Comparison of ENCODE assay signal across 8 cellular contexts in the genomic region with DNA sequence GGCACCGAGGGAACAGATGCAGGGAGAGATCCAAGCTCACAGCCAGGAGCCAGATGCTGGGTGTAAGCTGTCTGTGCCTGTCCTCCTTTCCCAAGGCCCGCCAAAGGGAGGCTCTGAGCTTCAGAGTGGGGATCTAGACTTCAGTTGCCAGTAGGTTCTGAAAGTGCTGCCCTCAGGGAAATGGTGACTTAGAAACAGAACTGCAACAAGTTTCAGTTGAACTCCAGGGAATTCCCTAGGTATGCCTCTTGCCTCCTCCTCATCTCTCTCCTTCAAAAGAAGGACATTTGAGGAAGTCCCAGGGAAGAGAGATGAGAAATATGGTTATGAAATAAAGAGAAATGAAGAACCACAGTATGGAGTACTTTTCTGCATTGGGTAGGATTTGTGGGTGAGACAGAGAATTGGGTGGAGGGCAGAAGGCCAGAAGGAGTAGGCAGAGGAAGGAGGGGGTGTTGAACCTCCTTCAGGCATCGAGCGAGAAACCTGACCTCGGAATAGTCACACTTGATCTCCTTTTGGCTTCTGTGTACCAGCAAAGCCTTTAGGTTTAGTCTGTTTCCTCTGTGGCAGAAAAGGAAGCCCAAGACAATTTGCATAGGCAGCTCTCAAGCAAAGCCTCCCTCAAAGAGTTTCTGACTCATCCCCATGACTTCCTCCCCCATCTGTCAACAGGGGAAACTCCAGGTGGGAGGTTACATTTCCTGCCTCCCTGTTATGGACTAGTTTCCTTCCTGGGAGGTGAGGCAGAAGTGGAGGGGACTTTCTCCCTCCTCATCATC. TPM values are rescaled to one million over a fixed set of nuclear protein-coding genes. Genes with fewer than 3 reads are reported as not detected.
DNase-seq lines count a peak whose midpoint lies in the region; ATAC-seq lines count a peak whose summit lies in the region.

No MANE protein-coding gene starts in this region.

- no peaks in the 10 kb centered on the region for H3K27me3 ChIP-seq in SJSA1 (replicated peaks)

- peak; percentile 93 for ATAC-seq in GM19372 (IDR thresholded peaks at IDR 0.05; ENCODE audit: low read depth, unreplicated experiment)
- peak; percentile 94 for ATAC-seq in HG03439 (IDR thresholded peaks at IDR 0.05; ENCODE audit: unreplicated experiment)
- ATAC-seq in activated naive CD4-positive, alpha-beta T cell treated with anti-CD3 and anti-CD28 coated beads, Interleukin-2, amount 50 U/mL, for 72 hours, result peak; percentile 93

- no peaks in the 10 kb centered on the region for H3K9me3 ChIP-seq in SJSA1 (replicated peaks)

- peak overlapping the region in 1 of 2 donors; percentile 75 for H3K27ac Mint-ChIP-seq in activated naive CD4-positive, alpha-beta T cell treated with anti-CD3 and anti-CD28 coated beads, Interleukin-2, amount 50 U/mL, for 72 hours

- H3K36me3 ChIP-seq in SJSA1, result no peaks in the 10 kb centered on the region

- DNase-seq in COLO668 (lab: John Stamatoyannopoulos, UW; ENCODE audit: unreplicated experiment) (peak; percentile 60), SJSA1 (ENCODE audit: low read depth in 1 of 2, low spot score in 2 of 2) (peak; percentile 80 to 82), iris pigment epithelial cell (ENCODE audit: low read depth) (peak; percentile 96), ecto neural progenitor cell (ENCODE audit: low spot score) (no peak)
- peak; percentile 60 to 77 for DNase-seq in activated naive CD4-positive, alpha-beta T cell treated with anti-CD3 and anti-CD28 coated beads, Interleukin-2, amount 50 U/mL, for 72 hours (ENCODE audit: low spot score in 2 of 2)
- DNase-seq in stimulated activated CD8-positive, alpha-beta memory T cell treated with anti-CD3 and anti-CD28 coated beads, Interleukin-12 subunit alpha, Interleukin-12 subunit beta, amount 100 ng/mL, for 4 hours (ENCODE audit: low read depth), result peak; percentile 46

- H3K27ac ChIP-seq in SJSA1, result peak overlapping the region; percentile 39; the same call in 1 of the 2 replicates

- H3K9me3 Mint-ChIP-seq in activated naive CD4-positive, alpha-beta T cell treated with anti-CD3 and anti-CD28 coated beads, Interleukin-2, amount 50 U/mL, for 72 hours, result peaks cover 0 to 8% of the 10 kb centered on the region in 2 donors

- no peak overlapping the region for H3K4me3 ChIP-seq in SJSA1

- peaks cover 0 to 9% of the 10 kb centered on the region in 2 donors for H3K36me3 Mint-ChIP-seq in activated naive CD4-positive, alpha-beta T cell treated with anti-CD3 and anti-CD28 coated beads, Interleukin-2, amount 50 U/mL, for 72 hours

- H3K4me1 ChIP-seq in SJSA1 (replicated peaks), result peaks cover 24% of the 10 kb centered on the region

RNA-seq across cellular contexts. Expression of gene QPCT, which starts 45.7 kb away (rescaled TPM):
- 7.1 and 10.8 TPM in 2 replicates for total RNA-seq in SJSA1 (2014; rRNA removed; shearing (Covaris generic))
- 1 to 10 TPM in 1 of 2 donors, not detected in 1; 1.5 TPM for total RNA-seq in activated naive CD4-positive, alpha-beta T cell treated with anti-CD3 and anti-CD28 coated beads, Interleukin-2, amount 50 U/mL, for 72 hours
